26 cellular contexts compared by ENCODE assay signal in the genomic region with DNA sequence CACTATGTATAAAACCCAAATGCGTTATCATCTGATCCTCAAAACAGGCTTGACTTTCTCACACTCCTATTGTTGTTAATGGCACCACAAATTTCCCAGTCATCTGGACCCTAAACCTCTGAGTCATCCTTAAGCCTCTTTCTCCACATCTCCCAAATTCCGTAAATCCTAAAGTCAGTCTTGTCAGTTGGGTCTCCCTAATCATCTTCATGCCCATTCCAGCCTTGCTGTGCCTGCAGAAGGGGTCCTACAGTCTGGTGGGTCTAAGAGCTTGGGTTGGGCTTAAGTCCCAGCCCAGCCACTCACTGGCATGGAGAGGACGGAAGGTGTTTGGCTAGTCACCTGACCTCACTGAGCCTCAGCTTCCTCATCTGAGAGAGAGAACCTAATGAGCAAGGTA.
"Had no signal": no experiment of that assay in that cellular context is flagged by ENCODE, and none has a peak within 500 bp of the region (broad histone marks: within the 10 kb centered on the region; RNA-seq: fewer than 3 reads in every experiment).

No MANE protein-coding gene starts in this region.

- H3K4me1 ChIP-seq: esophagus squamous epithelium, left lung, lower lobe of right lung had no signal

- H3K27me3 ChIP-seq: dorsolateral prefrontal cortex, esophagus squamous epithelium, gastrocnemius medialis, heart right ventricle, left lung had no signal

- H3K36me3 ChIP-seq: esophagus squamous epithelium, gastrocnemius medialis, heart right ventricle, left lung, lower lobe of right lung had no signal

- H3K27me3 Mint-ChIP-seq: naive thymus-derived CD4-positive, alpha-beta T cell had no signal

- FAIRE-seq: colon, endometrium, islet of Langerhans, keratinocyte had no signal

- H3K9me3 ChIP-seq: esophagus squamous epithelium, gastrocnemius medialis, heart right ventricle, left lung, lower lobe of right lung had no signal

- H3K27ac ChIP-seq: coronary artery, dorsolateral prefrontal cortex, epithelial cell of prostate, esophagus squamous epithelium, gastrocnemius medialis, heart right ventricle, left lung, lower lobe of right lung had no signal

- H3K27ac Mint-ChIP-seq: naive thymus-derived CD4-positive, alpha-beta T cell had no signal

- H3K9me3 Mint-ChIP-seq: naive thymus-derived CD4-positive, alpha-beta T cell had no signal

- H3K4me3 Mint-ChIP-seq: naive thymus-derived CD4-positive, alpha-beta T cell had no signal

- DNase-seq: dermis blood vessel endothelial cell; dorsolateral prefrontal cortex; effector CD4-positive, alpha-beta T cell; effector memory CD4-positive, alpha-beta T cell; erythroblast; esophagus squamous epithelium; foreskin fibroblast; foreskin melanocyte; gastrocnemius medialis; glutamatergic neuron; head of caudate nucleus; heart right ventricle; hippocampal formation; left cardiac atrium; left lung; left ventricle myocardium superior; lower lobe of right lung; mesenchymal stem cell; midbrain; naive thymus-derived CD4-positive, alpha-beta T cell had no signal

- H3K4me3 ChIP-seq: coronary artery, dorsolateral prefrontal cortex, esophagus squamous epithelium, gastrocnemius medialis, heart right ventricle, left lung, lower lobe of right lung had no signal
